Comparison of ENCODE assay signal across 12 cellular contexts in genomic region chr4:118557298-118557851, GRCh38.
DNase-seq lines count a peak whose midpoint lies in the region; ATAC-seq, FAIRE-seq and TF ChIP-seq lines count a peak whose summit lies in the region.
"Had no signal": no experiment of that assay in that cellular context is flagged by ENCODE, and none has a peak within 500 bp of the region (broad histone marks: within the 10 kb centered on the region; RNA-seq: fewer than 3 reads in every experiment).

No MANE protein-coding gene starts in this region.

- no peaks in the 10 kb centered on the region for H3K9me2 ChIP-seq in SK-N-SH

- TF ChIP-seq CTCF in fibroblast of the aortic adventitia (IDR thresholded peaks at IDR 0.05; ENCODE audit: insufficient read depth, low read length) (no peak), SK-N-SH (IDR thresholded peaks at IDR 0.05) (no peak)

- no peaks in the 10 kb centered on the region for H3F3A ChIP-seq in SK-N-SH (replicated peaks; ENCODE audit: insufficient read depth)

- no peak overlapping the region for H3K27ac ChIP-seq in SK-N-SH (ENCODE audit: low read depth in 2 of 2, low read length in 1 of 2)
- H3K27ac ChIP-seq: psoas muscle had no signal

- H3K27me3 ChIP-seq in SK-N-SH (ENCODE audit: insufficient read depth), result no peaks in the 10 kb centered on the region

- TF ChIP-seq RAD21 in SK-N-SH (IDR thresholded peaks at IDR 0.05; ENCODE audit: low read length), result no peak

- CTCF ChIA-PET in SK-N-SH (lab: Yijun Ruan, JAX), result no interaction called here

- H3K79me2 ChIP-seq in SK-N-SH (ENCODE audit: insufficient read depth), result no peaks in the 10 kb centered on the region

- no peaks in the 10 kb centered on the region for H3K9me3 ChIP-seq in SK-N-SH
- H3K9me3 ChIP-seq: psoas muscle had no signal

- H4K20me1 ChIP-seq in SK-N-SH (ENCODE audit: insufficient read depth), result no peaks in the 10 kb centered on the region

- H3K36me3 ChIP-seq in SK-N-SH (replicated peaks in 1 of 2; ENCODE audit: control insufficient read depth in 1 of 2, insufficient read depth in 2 of 2, low read length in 1 of 2), result no peaks in the 10 kb centered on the region

- H3K9ac ChIP-seq in SK-N-SH, result no peak overlapping the region

- POLR2A ChIA-PET in SK-N-SH (lab: Yijun Ruan, JAX), result no interaction called here

- in situ Hi-C loops in Caki2 (cut with HindIII; ENCODE audit: low pct_unique_long_range_greater_than_20kb, low sequenced_read_pairs), result no loop called here

- ATAC-seq in GM19467 (IDR thresholded peaks at IDR 0.05; ENCODE audit: unreplicated experiment) (no peak), GM19397 (IDR thresholded peaks at IDR 0.05; ENCODE audit: unreplicated experiment) (no peak), GM18520 (IDR thresholded peaks at IDR 0.05; ENCODE audit: unreplicated experiment) (no peak)
- ATAC-seq: GM23338, psoas muscle had no signal

- TF ChIP-seq EP300 in SK-N-SH (IDR thresholded peaks at IDR 0.05; ENCODE audit: borderline replicate concordance in 1 of 2, low read depth in 1 of 2, low read length in 1 of 2), result no peak

- no peak overlapping the region for H3K4me2 ChIP-seq in SK-N-SH
- H3K4me2 ChIP-seq: GM23338 had no signal

- no peak overlapping the region for H3K4me3 ChIP-seq in fibroblast of the aortic adventitia (ENCODE audit: low read depth, low read length)
- H3K4me3 ChIP-seq in SK-N-SH (ENCODE audit: low read depth in 2 of 2, low read length in 1 of 2), result no peak overlapping the region
- H3K4me3 ChIP-seq: GM23338, psoas muscle had no signal

- H2AFZ ChIP-seq in SK-N-SH (ENCODE audit: low read depth), result no peak overlapping the region
- H2AFZ ChIP-seq: GM23338 had no signal

- DNase-seq in Caki2 (ENCODE audit: low read depth) (peak; percentile 38), HTR-8/SVneo (ENCODE audit: insufficient read length, low spot score) (peak; percentile 4), RPMI7951 (ENCODE audit: low read depth) (peak; percentile 87), fibroblast of the aortic adventitia (ENCODE audit: low read depth) (peak; percentile 40), SK-N-SH (no peak)
- DNase-seq: activated T-cell treated with anti-CD3 and anti-CD28 coated beads, Interleukin-2, amount 50 U/mL, for 72 hours; glutamatergic neuron; psoas muscle had no signal

- no peak for FAIRE-seq in HTR-8/SVneo (lab: Jason Lieb, UNC)

- WGBS in SK-N-SH (ENCODE audit: low lambda C conversion rate), result 51% methylated on average over 8 of the region's 8 CpGs

- H3K4me1 ChIP-seq in SK-N-SH (ENCODE audit: control insufficient read depth in 1 of 2, insufficient read depth in 2 of 2, low read depth in 1 of 2, low read length in 1 of 2), result no peaks in the 10 kb centered on the region; a peak in 1 of 4 replicates
- H3K4me1 ChIP-seq: psoas muscle had no signal

TF ChIP-seq in SK-N-SH, 30 proteins besides CTCF, POLR2A, EP300 and RAD21:
- TF ChIP-seq FOXM1 (IDR thresholded peaks at IDR 0.05; ENCODE audit: low read depth), result no peak
- TF ChIP-seq TAF1 (IDR thresholded peaks at IDR 0.05; ENCODE audit: borderline replicate concordance, low read depth, low read length), result no peak
- TF ChIP-seq RCOR1 (IDR thresholded peaks at IDR 0.05; ENCODE audit: low read length), result no peak
- no peak for TF ChIP-seq MXI1 (IDR thresholded peaks at IDR 0.05; ENCODE audit: low read depth, low read length)
- no peak for TF ChIP-seq ELF1 (IDR thresholded peaks at IDR 0.05)
- no peak for TF ChIP-seq SMC3 (IDR thresholded peaks at IDR 0.05; ENCODE audit: low read depth, low read length)
- no peak for TF ChIP-seq TCF12 (IDR thresholded peaks at IDR 0.05)
- TF ChIP-seq POLR2AphosphoS5 (IDR thresholded peaks at IDR 0.05; ENCODE audit: low read depth, low read length), result no peak
- TF ChIP-seq USF2 (IDR thresholded peaks at IDR 0.05; ENCODE audit: borderline replicate concordance, low read depth, low read length), result no peak
- no peak for TF ChIP-seq GABPA (IDR thresholded peaks at IDR 0.05; ENCODE audit: low read depth)
- no peak for TF ChIP-seq FOXJ3 (CRISPR knock-in tag; IDR thresholded peaks at IDR 0.05)
- no peak for TF ChIP-seq USF1 (IDR thresholded peaks at IDR 0.05; ENCODE audit: borderline replicate concordance, low read depth)
- no peak for TF ChIP-seq RFX5 (IDR thresholded peaks at IDR 0.05; ENCODE audit: low read length)
- no peak for TF ChIP-seq MAX (IDR thresholded peaks at IDR 0.05; ENCODE audit: low read depth)
